ENCODE assay signal across 9 cellular contexts in the genomic region with DNA sequence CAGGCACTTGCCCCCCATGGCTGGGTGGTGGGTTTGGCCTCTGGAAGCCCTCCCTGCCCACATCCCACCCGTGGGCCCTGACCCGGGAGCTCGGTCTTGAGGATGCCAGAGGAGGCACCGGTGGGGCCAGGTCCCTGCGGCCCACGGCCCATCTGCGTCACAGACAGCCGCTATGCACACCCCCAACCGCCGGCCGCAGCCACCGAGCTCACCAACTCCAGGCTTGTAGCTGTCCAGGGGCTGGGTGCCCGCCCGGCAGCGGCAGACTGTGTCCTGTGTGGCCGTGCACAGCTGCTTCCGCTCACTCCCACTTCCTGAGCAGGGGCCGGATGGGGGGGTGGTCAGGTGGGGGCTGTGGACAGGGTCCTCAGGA. TPM values are rescaled to one million over a fixed set of nuclear protein-coding genes. Genes with fewer than 3 reads are reported as not detected.
A peak's percentile ranks its signal among the peaks of the same experiment; 100 is the strongest.
DNase-seq lines count a peak whose midpoint lies in the region; ATAC-seq and TF ChIP-seq lines count a peak whose summit lies in the region.
"Had no signal": no experiment of that assay in that cellular context is flagged by ENCODE, and none has a peak within 500 bp of the region (broad histone marks: within the 10 kb centered on the region; RNA-seq: fewer than 3 reads in every experiment).

No MANE protein-coding gene starts in this region.

- TF ChIP-seq CTCF in DND-41 (IDR thresholded peaks at IDR 0.05; ENCODE audit: borderline replicate concordance, extremely low read depth, low read length, poor library complexity, severe bottlenecking), result no peak
- no peak for TF ChIP-seq CTCF in coronary artery (IDR thresholded peaks at IDR 0.05)
- TF ChIP-seq CTCF in parathyroid adenoma (IDR thresholded peaks at IDR 0.05), result no peak

- peaks cover 19% of the 10 kb centered on the region for H3K36me3 ChIP-seq in DND-41 (ENCODE audit: insufficient read depth, low read length)
- peaks cover 6% of the 10 kb centered on the region for H3K36me3 ChIP-seq in SJCRH30
- no peaks in the 10 kb centered on the region for H3K36me3 ChIP-seq in parathyroid adenoma (ENCODE audit: control insufficient read depth, insufficient read depth, low read length)

- H2AFZ ChIP-seq in DND-41 (ENCODE audit: low read depth, low read length) (no peak overlapping the region), parathyroid adenoma (no peak overlapping the region)

- H3K27me3 ChIP-seq in DND-41 (ENCODE audit: insufficient read depth, low read length, poor library complexity) (peaks cover 4% of the 10 kb centered on the region), SJCRH30 (no peaks in the 10 kb centered on the region), parathyroid adenoma (ENCODE audit: control insufficient read depth, insufficient read depth, low read length) (no peaks in the 10 kb centered on the region)

- H3K9me3 ChIP-seq in DND-41 (ENCODE audit: insufficient read depth, low read length, severe bottlenecking) (no peaks in the 10 kb centered on the region), SJCRH30 (replicated peaks) (no peaks in the 10 kb centered on the region), parathyroid adenoma (ENCODE audit: control insufficient read depth, low read length) (no peaks in the 10 kb centered on the region)

- H3K79me2 ChIP-seq in DND-41 (ENCODE audit: insufficient read depth, low read length) (no peaks in the 10 kb centered on the region), parathyroid adenoma (no peaks in the 10 kb centered on the region)

- peaks cover 14% of the 10 kb centered on the region for H3K4me1 ChIP-seq in DND-41 (ENCODE audit: insufficient read depth, low read length)
- H3K4me1 ChIP-seq in SJCRH30, result peaks cover 26% of the 10 kb centered on the region
- no peaks in the 10 kb centered on the region for H3K4me1 ChIP-seq in parathyroid adenoma

- H4K20me1 ChIP-seq in DND-41 (ENCODE audit: insufficient read depth, low read length), result peaks cover 28% of the 10 kb centered on the region

- H3K4me2 ChIP-seq in DND-41 (ENCODE audit: insufficient read depth, low read length) (no peak overlapping the region), parathyroid adenoma (ENCODE audit: low read length) (no peak overlapping the region)

- ATAC-seq in DND-41 (ENCODE audit: insufficient read depth, low read depth) (peak; percentile 10), HG03159 (IDR thresholded peaks at IDR 0.05; ENCODE audit: unreplicated experiment) (no peak), GM19455 (IDR thresholded peaks at IDR 0.05; ENCODE audit: unreplicated experiment) (no peak), HG03520 (IDR thresholded peaks at IDR 0.05; ENCODE audit: unreplicated experiment) (no peak), HG03108 (IDR thresholded peaks at IDR 0.05; ENCODE audit: unreplicated experiment) (no peak)

- H3K4me3 ChIP-seq in DND-41 (ENCODE audit: low read depth in 1 of 2, low read length in 2 of 2) (no peak overlapping the region), SJCRH30 (peak overlapping the region; percentile 57), coronary artery (peak overlapping the region; percentile 50), parathyroid adenoma (ENCODE audit: low read depth, low read length) (peak overlapping the region; percentile 22)

- H3K9ac ChIP-seq in DND-41 (ENCODE audit: low read depth, low read length) (no peak overlapping the region), parathyroid adenoma (no peak overlapping the region)

- H3K27ac ChIP-seq in DND-41 (ENCODE audit: low read length), result no peak overlapping the region
- H3K27ac ChIP-seq in SJCRH30, result peak overlapping the region; percentile 30; the same call in 1 of the 2 replicates
- H3K27ac ChIP-seq in coronary artery, result no peak overlapping the region
- no peak overlapping the region for H3K27ac ChIP-seq in parathyroid adenoma
- H3K27ac ChIP-seq: WERI-Rb-1 had no signal

- DNase-seq in DND-41 (peak; percentile 52), SJCRH30 (peak; percentile 86 to 88), coronary artery (ENCODE audit: low spot score) (no peak)
- DNase-seq: WERI-Rb-1 had no signal

RNA-seq across cellular contexts. Expression of gene TNFRSF4, which starts 1.2 kb away (rescaled TPM):
- 2.8 and 4.7 TPM in 2 replicates for total RNA-seq in SJCRH30 (2014; rRNA removed; shearing (Covaris generic))

RNA-seq across cellular contexts. Expression of gene TNFRSF18, which starts 6.4 kb away (rescaled TPM):
- 0.33 and 0.93 TPM in 2 replicates for total RNA-seq in SJCRH30 (2014; rRNA removed; shearing (Covaris generic))

RNA-seq across cellular contexts. Expression of gene SDF4, which starts 19.0 kb away (rescaled TPM):
- total RNA-seq in SJCRH30 (2014; rRNA removed; shearing (Covaris generic)), result 86.7 and 87.1 TPM in 2 replicates

RNA-seq across cellular contexts. Expression of gene B3GALT6, which starts 19.3 kb away (rescaled TPM):
- 32.4 and 33.4 TPM in 2 replicates for total RNA-seq in SJCRH30 (2014; rRNA removed; shearing (Covaris generic))

RNA-seq across cellular contexts. Expression of gene C1QTNF12, which starts 33.8 kb away (rescaled TPM):
- 0.30 TPM in 1 of 2 replicates, not detected in the other for total RNA-seq in SJCRH30 (2014; rRNA removed; shearing (Covaris generic))

Comparison
In these comparisons a context has a peak if more than half of its experiments do, and no peak if none do; other contexts are left out.
1. H3K4me3 ChIP-seq: peak in SJCRH30 (single experiment), coronary artery (single experiment) and parathyroid adenoma (single experiment); none in DND-41 (0 of 2).